ENCODE assay signal across 14 cellular contexts in the genomic region with DNA sequence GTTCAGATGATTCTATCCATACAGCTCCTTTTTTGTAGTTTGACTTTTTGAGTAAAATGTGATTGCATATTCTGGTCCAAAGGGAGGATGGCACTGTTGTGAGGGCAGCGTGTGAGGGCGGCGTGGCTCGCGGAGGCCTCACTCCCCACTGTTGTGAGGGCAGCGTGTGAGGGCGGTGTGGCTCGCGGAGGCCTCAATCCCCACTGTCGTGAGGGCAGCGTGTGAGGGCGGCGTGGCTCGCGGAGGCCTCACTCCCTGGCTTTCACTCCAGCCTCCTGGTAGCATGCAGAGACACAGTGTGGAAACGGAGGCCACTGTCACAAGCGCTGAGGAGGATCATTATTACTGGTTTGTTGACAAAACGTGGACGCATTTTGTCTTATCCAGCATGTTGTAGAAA.
"Had no signal": no experiment of that assay in that cellular context is flagged by ENCODE, and none has a peak within 500 bp of the region (broad histone marks: within the 10 kb centered on the region; RNA-seq: fewer than 3 reads in every experiment).

No MANE protein-coding gene starts in this region.

- H3K27me3 Mint-ChIP-seq: activated CD8-positive, alpha-beta memory T cell treated with anti-CD3 and anti-CD28 coated beads, Interleukin-2, amount 10 ng/mL, durations not matched to agents 7 days and 5 days; activated naive CD8-positive, alpha-beta T cell treated with anti-CD3 and anti-CD28 coated beads, Interleukin-2, amount 10 ng/mL, durations not matched to agents 7 days and 5 days had no signal

- H3K27ac Mint-ChIP-seq: activated CD8-positive, alpha-beta memory T cell treated with anti-CD3 and anti-CD28 coated beads, Interleukin-2, amount 10 ng/mL, durations not matched to agents 7 days and 5 days; activated naive CD8-positive, alpha-beta T cell treated with anti-CD3 and anti-CD28 coated beads, Interleukin-2, amount 10 ng/mL, durations not matched to agents 7 days and 5 days had no signal

- H3K9me3 ChIP-seq: thyroid gland, uterus had no signal

- H3K36me3 ChIP-seq: heart left ventricle, thyroid gland, uterus had no signal

- H3K4me3 ChIP-seq: heart left ventricle, stomach, thyroid gland, uterus had no signal

- H3K4me1 Mint-ChIP-seq: activated CD8-positive, alpha-beta memory T cell treated with anti-CD3 and anti-CD28 coated beads, Interleukin-2, amount 10 ng/mL, durations not matched to agents 7 days and 5 days had no signal

- ATAC-seq: activated CD8-positive, alpha-beta memory T cell treated with anti-CD3 and anti-CD28 coated beads, Interleukin-2, amount 10 ng/mL, durations not matched to agents 7 days and 5 days; activated T-cell treated with anti-CD3 and anti-CD28 coated beads, Interleukin-2, amount 50 U/mL, for 4 hours; heart left ventricle had no signal

- H3K27me3 ChIP-seq: heart left ventricle, stomach, thyroid gland, uterus had no signal

- H3K4me3 Mint-ChIP-seq: activated CD8-positive, alpha-beta memory T cell treated with anti-CD3 and anti-CD28 coated beads, Interleukin-2, amount 10 ng/mL, durations not matched to agents 7 days and 5 days; activated naive CD8-positive, alpha-beta T cell treated with anti-CD3 and anti-CD28 coated beads, Interleukin-2, amount 10 ng/mL, durations not matched to agents 7 days and 5 days; activated T-cell treated with anti-CD3 and anti-CD28 coated beads, Interleukin-2, amount 50 U/mL, for 4 hours had no signal

- DNase-seq: activated CD4-positive, CD25-positive, alpha-beta regulatory T cell; activated CD8-positive, alpha-beta memory T cell treated with anti-CD3 and anti-CD28 coated beads, Interleukin-2, amount 10 ng/mL, durations not matched to agents 7 days and 5 days; activated gamma-delta T cell; activated naive CD8-positive, alpha-beta T cell treated with anti-CD3 and anti-CD28 coated beads, Interleukin-2, amount 10 ng/mL, durations not matched to agents 7 days and 5 days; activated T-cell treated with anti-CD3 and anti-CD28 coated beads, Interleukin-2, amount 50 U/mL, for 4 hours; cortex of kidney; effector CD8-positive, alpha-beta T cell; heart left ventricle; stimulated activated CD4-positive, alpha-beta T cell treated with anti-CD3 and anti-CD28 coated beads, Interleukin-2, amount 100 ng/mL, for 48 hours; stimulated activated CD8-positive, alpha-beta memory T cell treated with anti-CD3 and anti-CD28 coated beads, Interleukin-4, amount 100 ng/mL, for 48 hours; stomach; T-helper 1 cell; thyroid gland; uterus had no signal
